Comparison of ENCODE assay signal across 8 cellular contexts in the genomic region with DNA sequence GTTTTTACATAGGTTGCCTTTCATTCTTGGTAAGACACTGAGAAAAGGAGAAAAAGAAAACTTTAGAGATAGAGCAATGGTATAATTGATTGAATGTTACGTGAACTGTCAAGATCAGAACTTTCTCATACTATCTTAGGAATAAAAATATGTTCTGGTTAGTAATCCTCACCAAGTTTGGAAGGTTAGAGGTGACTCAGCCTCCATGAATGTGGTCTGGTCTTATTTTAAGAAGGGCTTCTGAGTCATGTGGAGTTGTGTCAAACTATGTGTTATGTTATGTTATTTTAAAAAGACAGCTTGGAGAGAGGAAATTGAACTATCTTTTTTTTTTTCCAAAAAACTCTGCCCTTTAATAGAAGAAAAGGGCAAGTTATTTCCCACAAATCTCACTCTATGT.
A peak's percentile ranks its signal among the peaks of the same experiment; 100 is the strongest.
DNase-seq lines count a peak whose midpoint lies in the region; ATAC-seq and TF ChIP-seq lines count a peak whose summit lies in the region.

No MANE protein-coding gene starts in this region.

- H3K4me1 ChIP-seq in esophagus squamous epithelium (peaks cover 0 to 42% (median 14%) of the 10 kb centered on the region in 3 donors), rectal smooth muscle tissue (ENCODE audit: control insufficient read depth, insufficient read depth, low read length) (peaks cover 21% of the 10 kb centered on the region)

- intact Hi-C loops in esophagus squamous epithelium (cut with DNase I), result no loop called here

- H3K4me3 ChIP-seq in esophagus squamous epithelium (peak overlapping the region in 3 of 4 donors; percentile 20 to 56 (median 22)), rectal smooth muscle tissue (ENCODE audit: low read length) (no peak overlapping the region)

- no peaks in the 10 kb centered on the region for H3K36me3 ChIP-seq in esophagus squamous epithelium
- no peaks in the 10 kb centered on the region for H3K36me3 ChIP-seq in rectal smooth muscle tissue (ENCODE audit: control insufficient read depth, insufficient read depth, low read length)

- no peak for TF ChIP-seq POLR2A in esophagus squamous epithelium (IDR thresholded peaks at IDR 0.05)

- 10 to 22% methylated on average over 1 of the region's 1 CpG for WGBS in esophagus squamous epithelium, 2 donors

- ATAC-seq in HG02870 (IDR thresholded peaks at IDR 0.05; ENCODE audit: unreplicated experiment), result no peak

- TF ChIP-seq CTCF in esophagus squamous epithelium (IDR thresholded peaks at IDR 0.05), result no peak

- H3K27me3 ChIP-seq in esophagus squamous epithelium (no peaks in the 10 kb centered on the region), rectal smooth muscle tissue (ENCODE audit: control insufficient read depth, insufficient read depth, low read length) (no peaks in the 10 kb centered on the region)

- H3K9me3 ChIP-seq in esophagus squamous epithelium, result no peaks in the 10 kb centered on the region

- DNase-seq in GM03348 (ENCODE audit: low spot score), result peak; percentile 64
- DNase-seq in RKO (ENCODE audit: low spot score), result peak; percentile 92
- DNase-seq in esophagus squamous epithelium (lab: John Stamatoyannopoulos, UW), result no peak
- no peak for DNase-seq in NCI-H1105 treated with DMSO at 0.1 percent for 48 hours (lab: John Stamatoyannopoulos, UW)
- DNase-seq in NCI-H510A treated with DMSO at 0.1 percent for 48 hours (lab: John Stamatoyannopoulos, UW), result no peak
- no peak for DNase-seq in globus pallidus (ENCODE audit: low spot score)

- H3K9ac ChIP-seq in rectal smooth muscle tissue (ENCODE audit: low read length), result no peak overlapping the region

- peak overlapping the region; percentile 40 to 89 (median 81) for H3K27ac ChIP-seq in esophagus squamous epithelium
- H3K27ac ChIP-seq in rectal smooth muscle tissue (ENCODE audit: low read depth, low read length), result peak overlapping the region; percentile 92

Comparison
In these comparisons a context has a peak if more than half of its experiments do, and no peak if none do; other contexts are left out.
1. DNase-seq: peak in GM03348 (single experiment) and RKO (single experiment); none in esophagus squamous epithelium (single experiment), NCI-H1105 treated with DMSO at 0.1 percent for 48 hours (single experiment), NCI-H510A treated with DMSO at 0.1 percent for 48 hours (single experiment) and globus pallidus (single experiment).